Comparison of ENCODE assay signal across 16 cellular contexts in the genomic region with DNA sequence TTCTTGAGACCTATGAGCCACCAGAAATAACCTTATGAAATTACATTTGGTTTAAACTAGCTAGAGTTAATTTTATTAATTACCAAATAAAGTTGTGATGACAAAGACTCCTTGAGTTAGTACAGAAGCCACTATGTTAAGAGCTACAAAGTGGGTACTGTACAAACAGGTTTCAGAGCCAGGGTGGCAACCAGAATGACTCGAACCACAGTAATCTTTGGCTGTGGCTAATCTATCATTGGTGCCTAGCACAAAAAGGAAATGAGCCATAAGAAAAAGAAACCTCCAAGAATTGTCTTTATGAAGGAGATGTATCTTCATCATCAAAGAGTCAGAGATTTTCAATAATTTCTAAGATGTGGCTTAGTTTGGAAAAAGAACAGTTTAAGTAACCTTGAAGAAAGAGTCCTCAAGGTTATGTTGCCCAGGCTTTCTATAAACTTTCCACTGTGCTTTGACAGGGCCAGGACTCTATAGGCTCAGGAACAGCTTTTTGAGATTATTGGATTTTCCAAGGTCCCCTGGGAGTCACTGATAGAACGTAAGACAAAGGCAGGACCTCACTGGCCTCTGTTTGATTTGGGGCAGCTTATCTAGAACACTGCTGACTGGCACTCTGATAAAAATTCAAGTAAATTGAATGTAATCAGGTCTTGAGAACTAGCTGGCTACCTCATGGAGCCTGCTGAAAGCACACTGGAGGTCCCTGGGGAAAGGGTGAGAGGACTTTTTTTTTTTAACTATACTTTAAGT.
DNase-seq lines count a peak whose midpoint lies in the region; TF ChIP-seq lines count a peak whose summit lies in the region.
"Had no signal": no experiment of that assay in that cellular context is flagged by ENCODE, and none has a peak within 500 bp of the region (broad histone marks: within the 10 kb centered on the region; RNA-seq: fewer than 3 reads in every experiment).

No MANE protein-coding gene starts in this region.

- no peaks in the 10 kb centered on the region for H3K79me2 ChIP-seq in hepatocyte

- H3K9me2 ChIP-seq in hepatocyte (replicated peaks; ENCODE audit: insufficient read depth): no peaks in the 10 kb centered on the region

- H3K27me3 ChIP-seq in hepatocyte: no peaks in the 10 kb centered on the region
- H3K27me3 ChIP-seq: BLaER1 treated with 17β-estradiol and CSF1 and Interleukin-3, amounts not matched to agents 10 nM and 100 nM had no signal

- H3K27ac ChIP-seq in hepatocyte: no peak overlapping the region
- H3K27ac ChIP-seq: BLaER1 treated with 17β-estradiol and CSF1 and Interleukin-3, amounts not matched to agents 10 nM and 100 nM had no signal

- no peaks in the 10 kb centered on the region for H3K4me1 ChIP-seq in hepatocyte (ENCODE audit: insufficient read depth)
- H3K4me1 ChIP-seq: BLaER1 treated with 17β-estradiol and CSF1 and Interleukin-3, amounts not matched to agents 10 nM and 100 nM; HAP-1 had no signal

- DNase-seq in EL (peak; percentile 54), NCI-H82 (lab: John Stamatoyannopoulos, UW) (peak; percentile 81), epithelial cell of esophagus (ENCODE audit: low read depth) (peak; percentile 53), non-pigmented ciliary epithelial cell (ENCODE audit: low read depth) (peak; percentile 2), hepatocyte (ENCODE audit: low spot score) (no peak), SIG-M5 (lab: John Stamatoyannopoulos, UW) (no peak), mesenteric fat pad (ENCODE audit: low spot score) (no peak)
- no peak for DNase-seq in stimulated activated CD4-positive, alpha-beta T cell treated with anti-CD3 and anti-CD28 coated beads, Interleukin-4, amount 100 ng/mL, for 4 hours
- DNase-seq: DMS 273 treated with DMSO at 0.1 percent for 48 hours, NCI-H1417, NCI-H187 treated with DMSO at 0.1 percent for 48 hours, NCI-H446, NCI-H69, RPMI8226 had no signal

- H3K4me2 ChIP-seq in hepatocyte: no peak overlapping the region
- H3K4me2 ChIP-seq: BLaER1 treated with 17β-estradiol and CSF1 and Interleukin-3, amounts not matched to agents 10 nM and 100 nM had no signal

- H4K20me1 ChIP-seq in hepatocyte (ENCODE audit: insufficient read depth, poor library complexity, severe bottlenecking): no peaks in the 10 kb centered on the region
- H4K20me1 ChIP-seq: BLaER1 treated with 17β-estradiol and CSF1 and Interleukin-3, amounts not matched to agents 10 nM and 100 nM had no signal

- H3K36me3 ChIP-seq in hepatocyte (replicated peaks; ENCODE audit: insufficient read depth, low read depth): no peaks in the 10 kb centered on the region
- H3K36me3 ChIP-seq: BLaER1 treated with 17β-estradiol and CSF1 and Interleukin-3, amounts not matched to agents 10 nM and 100 nM; HAP-1 had no signal

- 57% methylated on average over 2 of the region's 2 CpGs for WGBS in hepatocyte (ENCODE audit: low lambda C conversion rate, missing lambda C conversion rate)

- no peak overlapping the region for H2AFZ ChIP-seq in hepatocyte

- no peaks in the 10 kb centered on the region for H3K9me3 ChIP-seq in hepatocyte (ENCODE audit: low read depth)
- H3K9me3 ChIP-seq: BLaER1 treated with 17β-estradiol and CSF1 and Interleukin-3, amounts not matched to agents 10 nM and 100 nM; HAP-1 had no signal

- TF ChIP-seq CTCF in epithelial cell of esophagus (IDR thresholded peaks at IDR 0.05; ENCODE audit: insufficient read depth, low read depth, low read length, missing control alignments): no peak
- no peak for TF ChIP-seq CTCF in hepatocyte (IDR thresholded peaks at IDR 0.05; ENCODE audit: poor library complexity)

- H3K4me3 ChIP-seq in epithelial cell of esophagus (ENCODE audit: low read length) (no peak overlapping the region), hepatocyte (no peak overlapping the region)
- H3K4me3 ChIP-seq: BLaER1 treated with 17β-estradiol and CSF1 and Interleukin-3, amounts not matched to agents 10 nM and 100 nM; HAP-1 had no signal

Comparison
In these comparisons a context has a peak if more than half of its experiments do, and no peak if none do; other contexts are left out.
1. DNase-seq: peak in EL (single experiment), NCI-H82 (single experiment), epithelial cell of esophagus (single experiment) and non-pigmented ciliary epithelial cell (single experiment); none in hepatocyte (single experiment), SIG-M5 (single experiment), stimulated activated CD4-positive, alpha-beta T cell treated with anti-CD3 and anti-CD28 coated beads, Interleukin-4, amount 100 ng/mL, for 4 hours (0 of 2) and mesenteric fat pad (single experiment).